In the genomic region with DNA sequence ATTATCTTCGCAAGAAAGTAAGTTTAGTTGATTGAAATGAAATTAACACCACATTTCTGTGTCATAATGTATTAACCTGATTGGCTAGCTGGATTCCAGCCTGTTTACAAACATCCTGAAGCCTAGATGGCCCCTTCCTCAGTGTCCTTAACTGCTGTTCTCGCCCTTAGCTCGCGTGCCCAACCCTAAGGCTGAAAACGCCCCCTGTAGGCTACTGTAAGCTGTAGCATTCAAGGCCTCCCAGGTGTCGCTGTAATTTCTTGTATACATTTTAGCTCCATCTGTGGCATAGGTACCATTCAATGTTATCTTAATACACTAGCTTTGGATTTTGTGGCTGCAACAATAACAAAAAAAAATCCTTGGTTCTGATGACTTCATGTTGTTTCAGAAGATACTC, we compare ENCODE assay signal across 14 cellular contexts.
A peak's percentile ranks its signal among the peaks of the same experiment; 100 is the strongest.
DNase-seq lines count a peak whose midpoint lies in the region; ATAC-seq and TF ChIP-seq lines count a peak whose summit lies in the region.
"Had no signal": no experiment of that assay in that cellular context is flagged by ENCODE, and none has a peak within 500 bp of the region (broad histone marks: within the 10 kb centered on the region; RNA-seq: fewer than 3 reads in every experiment).

No MANE protein-coding gene starts in this region.

- H3K4me1 Mint-ChIP-seq in Caco-2 (ENCODE audit: low read depth, unreplicated experiment), result peaks cover 19% of the 10 kb centered on the region

- intact Hi-C loops in Caco-2 (cut with micrococcal nuclease; ENCODE audit: unreplicated experiment), result no loop called here

- H3K9me3 Mint-ChIP-seq in Caco-2 (ENCODE audit: unreplicated experiment), result peaks cover 9% of the 10 kb centered on the region

- no CpG with 5 or more reads among the region's 6 CpGs for WGBS in iPS DF 6.9 (ENCODE audit: insufficient coverage, insufficient read length)

- H3K4me3 ChIP-seq in Caco-2 (ENCODE audit: low read depth, low read length), result no peak overlapping the region
- H3K4me3 ChIP-seq in iPS DF 6.9 (ENCODE audit: low read length), result no peak overlapping the region
- H3K4me3 ChIP-seq: dorsolateral prefrontal cortex had no signal

- no peak overlapping the region for H3K27ac ChIP-seq in iPS DF 6.9 (ENCODE audit: low read length)
- H3K27ac ChIP-seq: dorsolateral prefrontal cortex had no signal

- no peak overlapping the region for H3K27ac Mint-ChIP-seq in Caco-2 (ENCODE audit: unreplicated experiment)
- H3K27ac Mint-ChIP-seq: naive thymus-derived CD4-positive, alpha-beta T cell had no signal

- no peaks in the 10 kb centered on the region for H3K9me3 ChIP-seq in Caco-2
- no peaks in the 10 kb centered on the region for H3K9me3 ChIP-seq in iPS DF 6.9 (ENCODE audit: control insufficient read depth, insufficient read depth, low read length)

- POLR2A ChIA-PET in Caco-2 (lab: Charles Lee), result no interaction called here

- ATAC-seq in GM19372 (IDR thresholded peaks at IDR 0.05; ENCODE audit: low read depth, unreplicated experiment) (peak; percentile 57), GM21367 (IDR thresholded peaks at IDR 0.05; ENCODE audit: unreplicated experiment) (no peak)
- ATAC-seq: naive thymus-derived CD4-positive, alpha-beta T cell had no signal

- H3K4me3 Mint-ChIP-seq in Caco-2 (ENCODE audit: unreplicated experiment), result no peak overlapping the region
- H3K4me3 Mint-ChIP-seq: naive thymus-derived CD4-positive, alpha-beta T cell had no signal

- TF ChIP-seq CTCF in Caco-2 (IDR thresholded peaks at IDR 0.05; ENCODE audit: insufficient read depth in 1 of 2, low read depth in 1 of 2, low read length in 1 of 2, severe bottlenecking in 1 of 2, unreplicated experiment in 1 of 2), result peak; percentile 27 to 34

- no TSS peak for BruUV-seq in Caco-2 (replicated peaks; lab: Mats Ljungman, UMichigan)

- no peaks in the 10 kb centered on the region for H3K36me3 ChIP-seq in Caco-2 (ENCODE audit: control insufficient read depth, insufficient read depth, low read length)
- H3K36me3 ChIP-seq in iPS DF 6.9 (ENCODE audit: control insufficient read depth, insufficient read depth, low read length), result no peaks in the 10 kb centered on the region

- H3K27me3 Mint-ChIP-seq in Caco-2 (ENCODE audit: insufficient read depth, unreplicated experiment), result no peaks in the 10 kb centered on the region
- H3K27me3 Mint-ChIP-seq: naive thymus-derived CD4-positive, alpha-beta T cell had no signal

- peaks cover 19% of the 10 kb centered on the region for H3K36me3 Mint-ChIP-seq in Caco-2 (ENCODE audit: insufficient read depth, unreplicated experiment)

- CTCF ChIA-PET in Caco-2 (lab: Charles Lee), result interaction anchor here (0.6 kb wide), 1 partner anchor 20 kb away, joined by 3 read pairs; no protein-coding TSS in a partner anchor

- H3K4me1 ChIP-seq in Caco-2 (no peaks in the 10 kb centered on the region), iPS DF 6.9 (ENCODE audit: control insufficient read depth, insufficient read depth, low read length) (no peaks in the 10 kb centered on the region)

- H3K27me3 ChIP-seq in Caco-2 (replicated peaks; ENCODE audit: control insufficient read depth, insufficient read depth, low read length), result no peaks in the 10 kb centered on the region
- H3K27me3 ChIP-seq in iPS DF 6.9 (ENCODE audit: control insufficient read depth, insufficient read depth, low read length), result no peaks in the 10 kb centered on the region
- H3K27me3 ChIP-seq: dorsolateral prefrontal cortex had no signal

- DNase-seq in Caco-2, result no peak
- DNase-seq in NCI-H748 (lab: John Stamatoyannopoulos, UW; ENCODE audit: unreplicated experiment), result peak; percentile 46
- peak; percentile 29 for DNase-seq in iPS DF 6.9 (ENCODE audit: low read depth, low spot score)
- DNase-seq in SKM-1 treated with dmso at 0.1 percent for 144 hours (lab: John Stamatoyannopoulos, UW; ENCODE audit: unreplicated experiment), result no peak
- no peak for DNase-seq in NCI-H2107 (lab: John Stamatoyannopoulos, UW)
- DNase-seq in T-helper 9 cell, result no peak
- DNase-seq: activated CD4-positive, CD25-positive, alpha-beta regulatory T cell treated with anti-CD3 and anti-CD28 coated beads, Interleukin-2, amount 50 U/mL, for 72 hours; activated naive CD4-positive, alpha-beta T cell; dorsolateral prefrontal cortex; GDM1; naive thymus-derived CD4-positive, alpha-beta T cell; Right ventricle myocardium superior had no signal

Comparison
In these comparisons a context has a peak if more than half of its experiments do, and no peak if none do; other contexts are left out.
1. DNase-seq: peak in NCI-H748 (single experiment) and iPS DF 6.9 (single experiment); none in Caco-2 (0 of 2), SKM-1 treated with dmso at 0.1 percent for 144 hours (single experiment), NCI-H2107 (single experiment) and T-helper 9 cell (single experiment).